ENCODE assay signal across 8 cellular contexts in genomic region chr6:27890351-27891299, GRCh38. TPM values are rescaled to one million over a fixed set of nuclear protein-coding genes. Genes with fewer than 3 reads are reported as not detected.
A peak's percentile ranks its signal among the peaks of the same experiment; 100 is the strongest.
DNase-seq lines count a peak whose midpoint lies in the region; TF ChIP-seq lines count a peak whose summit lies in the region.

No MANE protein-coding gene starts in this region.

- peak overlapping the region; percentile 70 for H3K4me3 ChIP-seq in GM23248
- peak overlapping the region; percentile 27 to 48 (median 46) for H3K4me3 ChIP-seq in mammary epithelial cell (replicated peaks in 1 of 3; ENCODE audit: insufficient read depth in 1 of 3, low read depth in 2 of 3, low read length in 3 of 3)

- H3K4me2 ChIP-seq in GM23248 (ENCODE audit: unreplicated experiment): peak overlapping the region; percentile 76
- peak overlapping the region; percentile 81 for H3K4me2 ChIP-seq in mammary epithelial cell (ENCODE audit: insufficient read depth, low read depth, low read length)

- H3K9ac ChIP-seq in GM23248: peak overlapping the region; percentile 54
- peak overlapping the region; percentile 12 for H3K9ac ChIP-seq in mammary epithelial cell (ENCODE audit: insufficient read depth, low read length)

- no peaks in the 10 kb centered on the region for H4K20me1 ChIP-seq in GM23248 (ENCODE audit: insufficient read depth)
- no peaks in the 10 kb centered on the region for H4K20me1 ChIP-seq in mammary epithelial cell (ENCODE audit: insufficient read depth, low read length)

- H3K4me1 ChIP-seq in GM23248 (ENCODE audit: insufficient read depth): peaks cover under 1% of the 10 kb centered on the region; the same call in 1 of the 2 replicates
- H3K4me1 ChIP-seq in mammary epithelial cell (ENCODE audit: insufficient read depth, low read length): peaks cover 11% of the 10 kb centered on the region

- H3K9me2 ChIP-seq in GM23248 (ENCODE audit: insufficient read depth): no peaks in the 10 kb centered on the region

- CTCF ChIA-PET in mammary epithelial cell (lab: Charles Lee; ENCODE audit: low non-redundant PET): interaction anchor here (0.7 kb wide), 1 partner anchor 47 kb away, joined by 3 read pairs; no protein-coding TSS in a partner anchor

- no peaks in the 10 kb centered on the region for H3K36me3 ChIP-seq in GM23248 (ENCODE audit: low read depth)
- H3K36me3 ChIP-seq in mammary epithelial cell (ENCODE audit: insufficient read depth, low read length): no peaks in the 10 kb centered on the region

- 11 to 12% methylated on average over 52 to 57 of the region's 57 CpGs for WGBS in GM23248 (ENCODE audit: low coverage in 1 of 2, low lambda C conversion rate in 2 of 2, missing lambda C conversion rate in 2 of 2), 2 experiments
- 7% methylated on average over 45 of the region's 57 CpGs for WGBS in mammary epithelial cell (ENCODE audit: low coverage, missing lambda C conversion rate)

- no peak for TF ChIP-seq CTCF in mammary epithelial cell (conservative IDR thresholded peaks at IDR 0.05 in 1 of 2, IDR thresholded peaks at IDR 0.05 in 1 of 2; ENCODE audit: extremely low read depth in 1 of 2, insufficient read depth in 1 of 2, low read depth in 1 of 2, low read length in 2 of 2)

- H2AFZ ChIP-seq in GM23248: peak overlapping the region; percentile 74
- peak overlapping the region; percentile 65 for H2AFZ ChIP-seq in mammary epithelial cell (ENCODE audit: low read depth, low read length)

- dilution Hi-C loops in mammary epithelial cell (cut with HindIII; ENCODE audit: low sequenced_read_pairs): loop anchor here (5.0 to 25.0 kb wide), 2 partner anchors 68 to 753 kb away; a partner anchor contains a TSS

- H3K27ac ChIP-seq in GM23248: peak overlapping the region; percentile 40
- H3K27ac ChIP-seq in mammary epithelial cell (ENCODE audit: insufficient read depth, low read depth, low read length): peak overlapping the region; percentile 25

- intact Hi-C loops in mammary epithelial cell (cut with micrococcal nuclease): loop anchor here (1.0 to 5.0 kb wide), 2 partner anchors 17 to 743 kb away; a partner anchor contains a TSS

- H3K9me3 ChIP-seq in GM23248 (ENCODE audit: low read depth) (no peaks in the 10 kb centered on the region), mammary epithelial cell (replicated peaks; ENCODE audit: insufficient read depth, low read length) (no peaks in the 10 kb centered on the region)

- TSS peak; percentile 58 for BruUV-seq in mammary epithelial cell (replicated peaks; lab: Mats Ljungman, UMichigan)

- H3F3A ChIP-seq in GM23248 (ENCODE audit: insufficient read depth): peaks cover 51% of the 10 kb centered on the region

- peak; percentile 81 for DNase-seq in GM04503 (ENCODE audit: low read depth)
- peak; percentile 89 for DNase-seq in GM23248
- peak; percentile 93 to 96 for DNase-seq in Kasumi-1 (lab: John Stamatoyannopoulos, UW)
- DNase-seq in UCSD-AML1 (lab: John Stamatoyannopoulos, UW; ENCODE audit: unreplicated experiment): peak; percentile 22
- peak; percentile 94 for DNase-seq in mammary epithelial cell
- DNase-seq in kidney glomerular epithelial cell (lab: John Stamatoyannopoulos, UW): peak; percentile 89
- DNase-seq in stimulated activated CD4-positive, alpha-beta T cell treated with anti-CD3 and anti-CD28 coated beads, TNF-alpha, amount 100 ng/mL, for 48 hours (ENCODE audit: low read depth in 3 of 3): peak in 2 of 3 donors; percentile 62 to 76
- no peak for DNase-seq in SW 1271 (lab: John Stamatoyannopoulos, UW)

- H3K27me3 ChIP-seq in GM23248 (replicated peaks; ENCODE audit: insufficient read depth) (no peaks in the 10 kb centered on the region), mammary epithelial cell (ENCODE audit: insufficient read depth, low read length) (no peaks in the 10 kb centered on the region)

- no peaks in the 10 kb centered on the region for H3K79me2 ChIP-seq in GM23248 (ENCODE audit: insufficient read depth)
- peaks cover 3% of the 10 kb centered on the region for H3K79me2 ChIP-seq in mammary epithelial cell (ENCODE audit: insufficient read depth, low read length)

- in situ Hi-C loops in GM23248 (cut with MboI) (loop anchor here (10.0 kb wide), 1 partner anchor 736 kb away; no protein-coding TSS in a partner anchor), mammary epithelial cell (cut with MboI; ENCODE audit: low sequenced_read_pairs in 2 of 2) (loop anchor here (5.0 to 25.0 kb wide), 4 partner anchors 73 to 728 kb away; a partner anchor contains a TSS)

RNA-seq across cellular contexts. Expression of gene OR2B2, which starts 21.6 kb away (rescaled TPM):
- not detected in 2 replicates for total RNA-seq in GM23248 (2014; rRNA removed; shearing (Covaris generic))
- polyA plus RNA-seq in GM23248 (2016; fragmentation: Nextera tagmentation; extraction: Ambion mirVana) (not detected in 2 replicates), mammary epithelial cell (not detected)
- not detected for total RNA-seq in mammary epithelial cell
- polyA minus RNA-seq in mammary epithelial cell: not detected

Comparison
In these comparisons a context has a peak if more than half of its experiments do, and no peak if none do; other contexts are left out.
1. DNase-seq: peak in GM04503 (single experiment), GM23248 (single experiment), Kasumi-1 (2 of 2), UCSD-AML1 (single experiment), mammary epithelial cell (single experiment), kidney glomerular epithelial cell (single experiment) and stimulated activated CD4-positive, alpha-beta T cell treated with anti-CD3 and anti-CD28 coated beads, TNF-alpha, amount 100 ng/mL, for 48 hours (2 of 3); none in SW 1271 (0 of 2).